9 cellular contexts compared by ENCODE assay signal in the genomic region with DNA sequence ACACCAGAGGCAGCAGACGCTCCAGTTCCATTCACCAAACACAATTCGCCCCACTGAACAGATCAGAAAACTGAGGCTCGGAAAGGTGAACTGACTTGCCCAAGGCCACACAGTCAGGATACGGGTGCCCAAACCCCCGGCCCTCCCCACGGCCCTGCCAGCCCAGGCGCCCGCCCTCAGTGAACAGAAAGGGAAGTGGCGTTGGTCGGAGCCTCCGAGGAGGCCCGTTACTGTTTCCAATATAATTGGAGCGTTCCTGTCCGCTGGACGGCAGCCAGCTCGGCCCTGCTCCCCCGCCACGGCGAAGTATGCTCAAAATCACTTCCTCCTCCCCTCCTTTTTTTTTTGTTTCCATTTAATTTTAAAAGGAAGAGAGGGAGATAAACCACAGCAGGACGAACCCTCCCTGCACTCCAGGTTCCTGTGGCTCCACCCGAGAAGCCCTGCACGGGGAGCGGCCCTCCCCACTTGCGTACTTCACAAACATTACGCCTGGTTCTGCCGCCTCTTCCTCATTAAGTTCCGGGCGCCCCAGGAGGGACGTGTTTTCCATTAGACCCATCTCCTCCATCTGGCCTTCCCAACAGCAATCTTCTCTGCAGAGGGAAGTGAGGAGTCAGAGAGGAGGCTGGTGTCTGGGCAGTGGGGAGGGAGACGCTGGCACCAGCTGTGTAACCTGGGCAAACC.
A peak's percentile ranks its signal among the peaks of the same experiment; 100 is the strongest.
DNase-seq lines count a peak whose midpoint lies in the region; ATAC-seq and TF ChIP-seq lines count a peak whose summit lies in the region.
"Had no signal": no experiment of that assay in that cellular context is flagged by ENCODE, and none has a peak within 500 bp of the region (broad histone marks: within the 10 kb centered on the region; RNA-seq: fewer than 3 reads in every experiment).

No MANE protein-coding gene starts in this region.

- H3K4me3 ChIP-seq in vagina, result peak overlapping the region in 1 of 2 donors; percentile 30

- no peak for TF ChIP-seq POLR2A in vagina (IDR thresholded peaks at IDR 0.05)

- POLR2A ChIA-PET in activated CD8-positive, alpha-beta T cell treated with anti-CD3 and anti-CD28 coated beads, Interleukin-2, amount 10 ng/mL, durations not matched to agents 7 days and 5 days (lab: Charles Lee), result no interaction called here

- no peaks in the 10 kb centered on the region for H3K27me3 ChIP-seq in vagina

- no peak for TF ChIP-seq CTCF in vagina (IDR thresholded peaks at IDR 0.05)

- H3K36me3 Mint-ChIP-seq in memory B cell, result peaks cover 11% of the 10 kb centered on the region
- no peaks in the 10 kb centered on the region for H3K36me3 Mint-ChIP-seq in activated CD8-positive, alpha-beta T cell treated with anti-CD3 and anti-CD28 coated beads, Interleukin-2, amount 10 ng/mL, durations not matched to agents 7 days and 5 days (ENCODE audit: low read depth)
- H3K36me3 Mint-ChIP-seq: activated naive CD8-positive, alpha-beta T cell had no signal

- H3K4me3 Mint-ChIP-seq in memory B cell, result peak overlapping the region; percentile 27
- H3K4me3 Mint-ChIP-seq in activated CD8-positive, alpha-beta T cell treated with anti-CD3 and anti-CD28 coated beads, Interleukin-2, amount 10 ng/mL, durations not matched to agents 7 days and 5 days, result no peak overlapping the region
- H3K4me3 Mint-ChIP-seq: activated naive CD8-positive, alpha-beta T cell had no signal

- no peaks in the 10 kb centered on the region for H3K36me3 ChIP-seq in vagina

- peaks cover 37% of the 10 kb centered on the region for H3K4me1 Mint-ChIP-seq in memory B cell
- peaks cover 8% of the 10 kb centered on the region for H3K4me1 Mint-ChIP-seq in activated CD8-positive, alpha-beta T cell treated with anti-CD3 and anti-CD28 coated beads, Interleukin-2, amount 10 ng/mL, durations not matched to agents 7 days and 5 days (ENCODE audit: low read depth)

- H3K9me3 Mint-ChIP-seq in memory B cell, result peaks cover 2% of the 10 kb centered on the region
- no peaks in the 10 kb centered on the region for H3K9me3 Mint-ChIP-seq in activated CD8-positive, alpha-beta T cell treated with anti-CD3 and anti-CD28 coated beads, Interleukin-2, amount 10 ng/mL, durations not matched to agents 7 days and 5 days (ENCODE audit: insufficient read depth)

- CTCF ChIA-PET in activated CD8-positive, alpha-beta T cell treated with anti-CD3 and anti-CD28 coated beads, Interleukin-2, amount 10 ng/mL, durations not matched to agents 7 days and 5 days (lab: Charles Lee), result no interaction called here

- DNase-seq in Daoy (ENCODE audit: low read depth) (peak; percentile 80), NCI-H446 treated with DMSO at 0.1 percent for 48 hours (lab: John Stamatoyannopoulos, UW) (peak; percentile 60), memory B cell (ENCODE audit: low spot score in 2 of 2) (no peak), vagina (ENCODE audit: extremely low spot score in 2 of 2) (no peak), ecto neural progenitor cell (ENCODE audit: low spot score) (no peak)
- DNase-seq in activated CD8-positive, alpha-beta T cell treated with anti-CD3 and anti-CD28 coated beads, Interleukin-2, amount 10 ng/mL, durations not matched to agents 7 days and 5 days, result no peak

- no peaks in the 10 kb centered on the region for H3K27me3 Mint-ChIP-seq in memory B cell
- no peaks in the 10 kb centered on the region for H3K27me3 Mint-ChIP-seq in activated CD8-positive, alpha-beta T cell treated with anti-CD3 and anti-CD28 coated beads, Interleukin-2, amount 10 ng/mL, durations not matched to agents 7 days and 5 days (ENCODE audit: low read depth)
- H3K27me3 Mint-ChIP-seq: activated naive CD8-positive, alpha-beta T cell had no signal

- H3K27ac ChIP-seq in cingulate gyrus (ENCODE audit: low read depth, low read length) (peak overlapping the region; percentile 41), vagina (peak overlapping the region; percentile 75)

- peak; percentile 22 for ATAC-seq in memory B cell (ENCODE audit: low read depth)
- no peak for ATAC-seq in activated CD8-positive, alpha-beta T cell treated with anti-CD3 and anti-CD28 coated beads, Interleukin-2, amount 10 ng/mL, durations not matched to agents 7 days and 5 days
- no peak for ATAC-seq in GM19395 (IDR thresholded peaks at IDR 0.05; ENCODE audit: unreplicated experiment)

- intact Hi-C loops in vagina (cut with DNase I), result no loop called here

- peaks cover 95% of the 10 kb centered on the region for H3K4me1 ChIP-seq in vagina

- no peak overlapping the region for H3K27ac Mint-ChIP-seq in memory B cell
- H3K27ac Mint-ChIP-seq in activated CD8-positive, alpha-beta T cell treated with anti-CD3 and anti-CD28 coated beads, Interleukin-2, amount 10 ng/mL, durations not matched to agents 7 days and 5 days, result no peak overlapping the region
- H3K27ac Mint-ChIP-seq: activated naive CD8-positive, alpha-beta T cell had no signal

- no peaks in the 10 kb centered on the region for H3K9me3 ChIP-seq in vagina

Comparison
In these comparisons a context has a peak if more than half of its experiments do, and no peak if none do; other contexts are left out.
1. DNase-seq: peak in Daoy (single experiment) and NCI-H446 treated with DMSO at 0.1 percent for 48 hours (single experiment); none in memory B cell (0 of 2), vagina (0 of 2), activated CD8-positive, alpha-beta T cell treated with anti-CD3 and anti-CD28 coated beads, Interleukin-2, amount 10 ng/mL, durations not matched to agents 7 days and 5 days (single experiment) and ecto neural progenitor cell (single experiment).